Comparison of ENCODE assay signal across 17 cellular contexts in genomic region chr12:53478865-53479264, GRCh38. TPM values are rescaled to one million over a fixed set of nuclear protein-coding genes. Genes with fewer than 3 reads are reported as not detected.
A peak's percentile ranks its signal among the peaks of the same experiment; 100 is the strongest.
DNase-seq lines count a peak whose midpoint lies in the region; ATAC-seq and TF ChIP-seq lines count a peak whose summit lies in the region.
"Had no signal": no experiment of that assay in that cellular context is flagged by ENCODE, and none has a peak within 500 bp of the region (broad histone marks: within the 10 kb centered on the region; RNA-seq: fewer than 3 reads in every experiment).

No MANE protein-coding gene starts in this region.

- H4K20me1 ChIP-seq in Karpas-422 (ENCODE audit: insufficient read depth, low read depth, low read length), result peaks cover 31% of the 10 kb centered on the region

- no peak overlapping the region for H3K4me2 ChIP-seq in Karpas-422 (ENCODE audit: low read depth, low read length, poor library complexity, severe bottlenecking)

- peaks cover 38% of the 10 kb centered on the region for H3K4me1 Mint-ChIP-seq in activated CD8-positive, alpha-beta T cell treated with anti-CD3 and anti-CD28 coated beads for 36 hours (ENCODE audit: low read depth)
- peaks cover 24% of the 10 kb centered on the region for H3K4me1 Mint-ChIP-seq in activated CD8-positive, alpha-beta T cell treated with anti-CD3 and anti-CD28 coated beads, Interleukin-2, amount 10 ng/mL, durations not matched to agents 7 days and 5 days (ENCODE audit: low read depth)
- H3K4me1 Mint-ChIP-seq in activated naive CD8-positive, alpha-beta T cell (ENCODE audit: low read depth), result peaks cover 31% of the 10 kb centered on the region
- H3K4me1 Mint-ChIP-seq in stimulated activated effector memory CD8-positive, alpha-beta T cell treated with anti-CD3 and anti-CD28 coated beads, Interleukin-12 subunit alpha, Interleukin-12 subunit beta, amount 100 ng/mL, for 72 hours, result peaks cover 30% of the 10 kb centered on the region

- peaks cover 72% of the 10 kb centered on the region for H3K36me3 ChIP-seq in Karpas-422 (ENCODE audit: insufficient read depth, low read length)

- H3K27me3 Mint-ChIP-seq in activated CD8-positive, alpha-beta T cell treated with anti-CD3 and anti-CD28 coated beads for 36 hours, result no peaks in the 10 kb centered on the region
- H3K27me3 Mint-ChIP-seq in activated CD8-positive, alpha-beta T cell treated with anti-CD3 and anti-CD28 coated beads, Interleukin-2, amount 10 ng/mL, durations not matched to agents 7 days and 5 days (ENCODE audit: low read depth), result no peaks in the 10 kb centered on the region
- no peaks in the 10 kb centered on the region for H3K27me3 Mint-ChIP-seq in activated naive CD8-positive, alpha-beta T cell

- peaks cover 21% of the 10 kb centered on the region for H3K79me2 ChIP-seq in Karpas-422 (ENCODE audit: low read length)

- H3K27me3 ChIP-seq in Karpas-422 (ENCODE audit: low read length), result no peaks in the 10 kb centered on the region

- H3K4me1 ChIP-seq in Karpas-422 (ENCODE audit: low read length), result no peaks in the 10 kb centered on the region

- H3K9me3 Mint-ChIP-seq in activated CD8-positive, alpha-beta T cell treated with anti-CD3 and anti-CD28 coated beads for 36 hours, result no peaks in the 10 kb centered on the region
- no peaks in the 10 kb centered on the region for H3K9me3 Mint-ChIP-seq in activated CD8-positive, alpha-beta T cell treated with anti-CD3 and anti-CD28 coated beads, Interleukin-2, amount 10 ng/mL, durations not matched to agents 7 days and 5 days (ENCODE audit: insufficient read depth)
- no peaks in the 10 kb centered on the region for H3K9me3 Mint-ChIP-seq in activated naive CD8-positive, alpha-beta T cell (ENCODE audit: low read depth)
- H3K9me3 Mint-ChIP-seq in stimulated activated effector memory CD8-positive, alpha-beta T cell treated with anti-CD3 and anti-CD28 coated beads, Interleukin-12 subunit alpha, Interleukin-12 subunit beta, amount 100 ng/mL, for 72 hours, result no peaks in the 10 kb centered on the region

- no peak for DNase-seq in activated CD8-positive, alpha-beta T cell treated with anti-CD3 and anti-CD28 coated beads for 36 hours
- no peak for DNase-seq in activated CD8-positive, alpha-beta T cell treated with anti-CD3 and anti-CD28 coated beads, Interleukin-2, amount 10 ng/mL, durations not matched to agents 7 days and 5 days
- DNase-seq in fibroblast of mammary gland (ENCODE audit: low read depth) (peak; percentile 55), left lobe of liver (ENCODE audit: low spot score) (no peak), Karpas-422 (no peak)
- DNase-seq in stimulated activated effector memory CD8-positive, alpha-beta T cell treated with anti-CD3 and anti-CD28 coated beads, Interleukin-12 subunit alpha, Interleukin-12 subunit beta, amount 100 ng/mL, for 72 hours (ENCODE audit: low spot score in 2 of 2), result no peak
- DNase-seq: anterior cingulate cortex; COR-L47; GF-D8; KG1; NCI-H1436 treated with DMSO at 0.1 percent for 48 hours; retina; stimulated activated CD4-positive, alpha-beta T cell treated with anti-CD3 and anti-CD28 coated beads, Interleukin-2, amount 100 ng/mL, for 48 hours had no signal

- no peak overlapping the region for H2AFZ ChIP-seq in Karpas-422 (ENCODE audit: low read length)

- no peaks in the 10 kb centered on the region for H3K9me2 ChIP-seq in Karpas-422 (replicated peaks; ENCODE audit: insufficient read depth, low read length)

- H3K36me3 Mint-ChIP-seq in activated CD8-positive, alpha-beta T cell treated with anti-CD3 and anti-CD28 coated beads for 36 hours (ENCODE audit: low read depth), result peaks cover 61% of the 10 kb centered on the region
- peaks cover 78% of the 10 kb centered on the region for H3K36me3 Mint-ChIP-seq in activated CD8-positive, alpha-beta T cell treated with anti-CD3 and anti-CD28 coated beads, Interleukin-2, amount 10 ng/mL, durations not matched to agents 7 days and 5 days (ENCODE audit: low read depth)
- peaks cover 4% of the 10 kb centered on the region for H3K36me3 Mint-ChIP-seq in activated naive CD8-positive, alpha-beta T cell
- peaks cover 100% of the 10 kb centered on the region for H3K36me3 Mint-ChIP-seq in stimulated activated effector memory CD8-positive, alpha-beta T cell treated with anti-CD3 and anti-CD28 coated beads, Interleukin-12 subunit alpha, Interleukin-12 subunit beta, amount 100 ng/mL, for 72 hours

- POLR2A ChIA-PET in activated CD8-positive, alpha-beta T cell treated with anti-CD3 and anti-CD28 coated beads for 36 hours (lab: Charles Lee), result interaction anchor here (0.6 to 54.1 kb wide), 4 partner anchors 8 to 127 kb away, joined by 3 to 1494 read pairs (median 749); partner anchors contain the start of genes MAP3K12, NPFF, PCBP2 and TARBP2
- POLR2A ChIA-PET in activated CD8-positive, alpha-beta T cell treated with anti-CD3 and anti-CD28 coated beads, Interleukin-2, amount 10 ng/mL, durations not matched to agents 7 days and 5 days (lab: Charles Lee), result interaction anchor here (0.7 to 1.0 kb wide), 3 partner anchors 13 to 15 kb away, joined by 3 read pairs; no protein-coding TSS in a partner anchor

- no peak for TF ChIP-seq CTCF in activated CD8-positive, alpha-beta T cell treated with anti-CD3 and anti-CD28 coated beads for 36 hours (IDR thresholded peaks at IDR 0.05)
- no peak for TF ChIP-seq CTCF in fibroblast of mammary gland (conservative IDR thresholded peaks at IDR 0.05; ENCODE audit: control insufficient read depth, insufficient read depth, low read depth, low read length)

- no peak overlapping the region for H3K27ac ChIP-seq in Karpas-422 (ENCODE audit: low read length)

- H3K4me3 Mint-ChIP-seq in activated CD8-positive, alpha-beta T cell treated with anti-CD3 and anti-CD28 coated beads for 36 hours, result no peak overlapping the region
- H3K4me3 Mint-ChIP-seq in activated CD8-positive, alpha-beta T cell treated with anti-CD3 and anti-CD28 coated beads, Interleukin-2, amount 10 ng/mL, durations not matched to agents 7 days and 5 days, result no peak overlapping the region
- H3K4me3 Mint-ChIP-seq in activated naive CD8-positive, alpha-beta T cell, result no peak overlapping the region
- no peak overlapping the region for H3K4me3 Mint-ChIP-seq in stimulated activated effector memory CD8-positive, alpha-beta T cell treated with anti-CD3 and anti-CD28 coated beads, Interleukin-12 subunit alpha, Interleukin-12 subunit beta, amount 100 ng/mL, for 72 hours

- CTCF ChIA-PET in activated CD8-positive, alpha-beta T cell treated with anti-CD3 and anti-CD28 coated beads for 36 hours (lab: Charles Lee), result interaction anchor here (1.7 to 7.7 kb wide), 4 partner anchors 15 to 126 kb away, joined by 5 to 66 read pairs (median 16); partner anchors contain the start of genes MAP3K12 and NPFF
- CTCF ChIA-PET in activated CD8-positive, alpha-beta T cell treated with anti-CD3 and anti-CD28 coated beads, Interleukin-2, amount 10 ng/mL, durations not matched to agents 7 days and 5 days (lab: Charles Lee), result interaction anchor here (1.0 to 8.6 kb wide), 3 partner anchors 13 to 127 kb away, joined by 3 to 78 read pairs (median 8); no protein-coding TSS in a partner anchor

- ATAC-seq in activated CD8-positive, alpha-beta T cell treated with anti-CD3 and anti-CD28 coated beads for 36 hours, result no peak
- ATAC-seq in activated CD8-positive, alpha-beta T cell treated with anti-CD3 and anti-CD28 coated beads, Interleukin-2, amount 10 ng/mL, durations not matched to agents 7 days and 5 days, result no peak
- peak; percentile 40 for ATAC-seq in stimulated activated effector memory CD8-positive, alpha-beta T cell treated with anti-CD3 and anti-CD28 coated beads, Interleukin-12 subunit alpha, Interleukin-12 subunit beta, amount 100 ng/mL, for 72 hours
- no peak for ATAC-seq in left lobe of liver
- ATAC-seq in HG02798 (IDR thresholded peaks at IDR 0.05; ENCODE audit: poor library complexity, unreplicated experiment), result no peak

- no peaks in the 10 kb centered on the region for H3K9me3 ChIP-seq in Karpas-422 (ENCODE audit: low read length)

- H3K27ac Mint-ChIP-seq in activated CD8-positive, alpha-beta T cell treated with anti-CD3 and anti-CD28 coated beads for 36 hours, result peak overlapping the region; percentile 49
- no peak overlapping the region for H3K27ac Mint-ChIP-seq in activated CD8-positive, alpha-beta T cell treated with anti-CD3 and anti-CD28 coated beads, Interleukin-2, amount 10 ng/mL, durations not matched to agents 7 days and 5 days
- H3K27ac Mint-ChIP-seq in activated naive CD8-positive, alpha-beta T cell, result peak overlapping the region; percentile 79
- peak overlapping the region; percentile 96 for H3K27ac Mint-ChIP-seq in stimulated activated effector memory CD8-positive, alpha-beta T cell treated with anti-CD3 and anti-CD28 coated beads, Interleukin-12 subunit alpha, Interleukin-12 subunit beta, amount 100 ng/mL, for 72 hours

- H3K4me3 ChIP-seq in fibroblast of mammary gland (ENCODE audit: control insufficient read depth, low read depth, low read length) (no peak overlapping the region), Karpas-422 (ENCODE audit: low read length) (no peak overlapping the region)

- no peak overlapping the region for H3K9ac ChIP-seq in Karpas-422 (ENCODE audit: low read length)

- intact Hi-C loops in activated CD8-positive, alpha-beta T cell treated with anti-CD3 and anti-CD28 coated beads for 36 hours (cut with micrococcal nuclease), result no loop called here

RNA-seq across cellular contexts. Expression of gene MAP3K12, which starts 20.4 kb away (rescaled TPM):
- 10 to 100 TPM in 1 of 2 experiments, 1 to 10 TPM in 1; 8.2 to 10.0 TPM for total RNA-seq in activated CD8-positive, alpha-beta T cell treated with anti-CD3 and anti-CD28 coated beads for 36 hours
- 10 to 100 TPM; 22.7 to 22.9 TPM for total RNA-seq in activated CD8-positive, alpha-beta T cell treated with anti-CD3 and anti-CD28 coated beads, Interleukin-2, amount 10 ng/mL, durations not matched to agents 7 days and 5 days
- total RNA-seq in left lobe of liver, result 1.4 TPM
- 21.9 and 24.8 TPM in 2 replicates for total RNA-seq in Karpas-422 (2014; rRNA removed; shearing (Covaris generic); ENCODE audit: low replicate concordance)

RNA-seq across cellular contexts. Expression of gene TARBP2, which starts 22.2 kb away (rescaled TPM):
- 10 to 100 TPM; 32.0 to 33.3 TPM for total RNA-seq in activated CD8-positive, alpha-beta T cell treated with anti-CD3 and anti-CD28 coated beads for 36 hours
- 10 to 100 TPM; 30.3 to 36.9 TPM for total RNA-seq in activated CD8-positive, alpha-beta T cell treated with anti-CD3 and anti-CD28 coated beads, Interleukin-2, amount 10 ng/mL, durations not matched to agents 7 days and 5 days
- 22.3 TPM for total RNA-seq in left lobe of liver
- total RNA-seq in Karpas-422 (2014; rRNA removed; shearing (Covaris generic); ENCODE audit: low replicate concordance), result 37.0 and 65.7 TPM in 2 replicates

RNA-seq across cellular contexts. Expression of gene PCBP2, which starts 27.0 kb away (rescaled TPM):
- total RNA-seq in activated CD8-positive, alpha-beta T cell treated with anti-CD3 and anti-CD28 coated beads for 36 hours, result 100 to 1,000 TPM; 958 to 973 TPM
- 100 to 1,000 TPM; 813 to 836 TPM for total RNA-seq in activated CD8-positive, alpha-beta T cell treated with anti-CD3 and anti-CD28 coated beads, Interleukin-2, amount 10 ng/mL, durations not matched to agents 7 days and 5 days
- 338 TPM for total RNA-seq in left lobe of liver
- 340 and 447 TPM in 2 replicates for total RNA-seq in Karpas-422 (2014; rRNA removed; shearing (Covaris generic); ENCODE audit: low replicate concordance)

RNA-seq across cellular contexts. Expression of gene NPFF, which starts 28.4 kb away (rescaled TPM):
- not detected for total RNA-seq in activated CD8-positive, alpha-beta T cell treated with anti-CD3 and anti-CD28 coated beads for 36 hours
- total RNA-seq in activated CD8-positive, alpha-beta T cell treated with anti-CD3 and anti-CD28 coated beads, Interleukin-2, amount 10 ng/mL, durations not matched to agents 7 days and 5 days, result not detected
- not detected for total RNA-seq in left lobe of liver
- total RNA-seq in Karpas-422 (2014; rRNA removed; shearing (Covaris generic); ENCODE audit: low replicate concordance), result 1.0 TPM in 1 of 2 replicates, not detected in the other
- total RNA-seq: dermis microvascular lymphatic vessel endothelial cell, H4 had no signal

RNA-seq across cellular contexts. Expression of gene PRR13, which starts 37.3 kb away (rescaled TPM):
- total RNA-seq in activated CD8-positive, alpha-beta T cell treated with anti-CD3 and anti-CD28 coated beads for 36 hours, result 100 to 1,000 TPM; 167 to 187 TPM
- 100 to 1,000 TPM; 220 TPM for total RNA-seq in activated CD8-positive, alpha-beta T cell treated with anti-CD3 and anti-CD28 coated beads, Interleukin-2, amount 10 ng/mL, durations not matched to agents 7 days and 5 days
- 69.9 TPM for total RNA-seq in left lobe of liver
- 112 and 139 TPM in 2 replicates for total RNA-seq in Karpas-422 (2014; rRNA removed; shearing (Covaris generic); ENCODE audit: low replicate concordance)
